Comparison of ENCODE assay signal across 2 cellular contexts in the genomic region with DNA sequence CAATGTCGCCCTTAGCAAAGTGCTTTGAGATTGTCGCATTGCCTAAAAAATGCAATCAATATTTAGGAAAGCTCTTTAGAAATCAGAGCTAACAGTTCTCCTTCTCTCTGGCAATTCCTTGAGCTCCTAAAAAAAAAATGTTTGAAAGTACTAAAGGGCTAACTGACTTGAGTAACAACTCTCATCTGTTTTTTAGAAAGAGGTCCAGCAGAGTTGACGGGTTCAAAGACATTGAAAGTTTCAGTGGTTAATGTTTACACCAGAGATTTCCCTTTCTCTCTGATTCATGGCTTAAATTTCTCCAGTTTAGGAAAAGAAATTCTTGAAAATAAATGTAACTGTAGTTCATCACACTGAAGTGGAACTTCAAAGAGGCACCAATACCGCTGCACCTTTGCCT. TPM values are rescaled to one million over a fixed set of nuclear protein-coding genes. Genes with fewer than 3 reads are reported as not detected.
"Had no signal": no experiment of that assay in that cellular context is flagged by ENCODE, and none has a peak within 500 bp of the region (broad histone marks: within the 10 kb centered on the region; RNA-seq: fewer than 3 reads in every experiment).

No MANE protein-coding gene starts in this region.

RNA-seq across cellular contexts. Expression of gene DAZ2, which starts 8.7 kb away (rescaled TPM):
- total RNA-seq: G401, GM12878 had no signal

RNA-seq across cellular contexts. Expression of gene DAZ1, which starts 11.9 kb away (rescaled TPM):
- total RNA-seq: G401, GM12878 had no signal
